1 cellular context compared by ENCODE assay signal in genomic region chr1:45215485-45216199, GRCh38.
TF ChIP-seq lines count a peak whose summit lies in the region.

No MANE protein-coding gene starts in this region.

TF ChIP-seq in GM12878, 131 proteins besides CTCF, POLR2A, EP300 and RAD21:
- TF ChIP-seq JUNB (IDR thresholded peaks at IDR 0.05) (peak; percentile 66), IRF4 (IDR thresholded peaks at IDR 0.05; ENCODE audit: low read depth, low read length) (peak; percentile 29; the same call in 1 of the 2 replicates), EED (IDR thresholded peaks at IDR 0.05; ENCODE audit: low read depth) (0 out of 2 replicates have a peak, but pooled peaks have one; percentile 13), SPI1 (IDR thresholded peaks at IDR 0.05; ENCODE audit: borderline replicate concordance, insufficient read depth, low read depth, low read length) (no peak)
TF ChIP-seq in GM12878: peak in this region for 3.
